In genomic region chr14:103385153-103385993, GRCh38 we compare ENCODE assay signal across 1 cellular context.
TF ChIP-seq lines count a peak whose summit lies in the region.

Gene MARK3, plus strand, starts transcription at chr14:103385415. Its CDS starts 615 bp downstream, at chr14:103386030.

TF ChIP-seq in HepG2, 621 proteins besides CTCF, POLR2A, EP300 and RAD21 (continued from another document and continues in another):
- TF ChIP-seq NCOA5 (CRISPR knock-in tag; IDR thresholded peaks at IDR 0.05) (no peak), SMC3 (IDR thresholded peaks at IDR 0.05; ENCODE audit: low read length) (no peak), ZNF891 (CRISPR knock-in tag; IDR thresholded peaks at IDR 0.05) (peak; percentile 23; the same call in 1 of the 2 replicates), REXO4 (CRISPR knock-in tag; IDR thresholded peaks at IDR 0.05; ENCODE audit: borderline replicate concordance) (no peak), ZBTB1 (CRISPR knock-in tag; IDR thresholded peaks at IDR 0.05; ENCODE audit: borderline replicate concordance) (no peak), ZBTB38 (CRISPR knock-in tag; IDR thresholded peaks at IDR 0.05) (0 out of 2 replicates have a peak, but pooled peaks have one; percentile 60), CREM (IDR thresholded peaks at IDR 0.05) (peak; percentile 86), CREM (CRISPR knock-in tag; IDR thresholded peaks at IDR 0.05) (peak; percentile 23; the same call in 1 of the 2 replicates), SMAD9 (CRISPR knock-in tag; IDR thresholded peaks at IDR 0.05) (no peak), PRPF4 (IDR thresholded peaks at IDR 0.05; ENCODE audit: low read depth, low read length, poor library complexity, severe bottlenecking) (no peak), AKNA (CRISPR knock-in tag; IDR thresholded peaks at IDR 0.05; ENCODE audit: borderline replicate concordance) (no peak), ZNF496 (CRISPR knock-in tag; IDR thresholded peaks at IDR 0.05; ENCODE audit: insufficient replicate concordance) (no peak), KDM3A (CRISPR knock-in tag; IDR thresholded peaks at IDR 0.05; ENCODE audit: low read depth) (no peak), ZNF160 (CRISPR knock-in tag; IDR thresholded peaks at IDR 0.05) (peak; percentile 32; the same call in 1 of the 2 replicates), BRD4 (CRISPR knock-in tag; IDR thresholded peaks at IDR 0.05) (peak; percentile 64; the same call in 1 of the 2 replicates), BCL6 (CRISPR knock-in tag; IDR thresholded peaks at IDR 0.05) (0 out of 2 replicates have a peak, but pooled peaks have one; percentile 10), JDP2 (CRISPR knock-in tag; IDR thresholded peaks at IDR 0.05; ENCODE audit: borderline replicate concordance) (no peak), TEF (CRISPR knock-in tag; IDR thresholded peaks at IDR 0.05) (no peak), ZNF564 (CRISPR knock-in tag; IDR thresholded peaks at IDR 0.05) (no peak), ZNF251 (CRISPR knock-in tag; IDR thresholded peaks at IDR 0.05) (no peak), KLF15 (CRISPR knock-in tag; IDR thresholded peaks at IDR 0.05; ENCODE audit: borderline replicate concordance) (no peak; the same call in 1 of the 2 replicates), ZNF782 (CRISPR knock-in tag; IDR thresholded peaks at IDR 0.05; ENCODE audit: borderline replicate concordance) (no peak; the same call in 1 of the 2 replicates), MAX (IDR thresholded peaks at IDR 0.05) (peak; percentile 51), HMGXB3 (CRISPR knock-in tag; IDR thresholded peaks at IDR 0.05; ENCODE audit: borderline replicate concordance) (peak; percentile 75; the same call in 1 of the 2 replicates), GATAD1 (CRISPR knock-in tag; IDR thresholded peaks at IDR 0.05) (peak; percentile 84), ATF5 (CRISPR knock-in tag; IDR thresholded peaks at IDR 0.05; ENCODE audit: low read depth) (no peak), ZNF83 (CRISPR knock-in tag; IDR thresholded peaks at IDR 0.05; ENCODE audit: borderline replicate concordance) (0 out of 2 replicates have a peak, but pooled peaks have one; percentile 63), BCLAF1 (IDR thresholded peaks at IDR 0.05) (no peak), ZEB1 (IDR thresholded peaks at IDR 0.05; ENCODE audit: insufficient replicate concordance, low read depth) (no peak), ZNF605 (CRISPR knock-in tag; IDR thresholded peaks at IDR 0.05) (peak; percentile 66; the same call in 1 of the 2 replicates), ZFX (CRISPR knock-in tag; IDR thresholded peaks at IDR 0.05; ENCODE audit: low read depth) (peak; percentile 77), SALL1 (CRISPR knock-in tag; IDR thresholded peaks at IDR 0.05) (peak; percentile 64), GATA4 (IDR thresholded peaks at IDR 0.05; ENCODE audit: borderline replicate concordance, low read depth) (peak; percentile 40; the same call in 1 of the 2 replicates), TEAD3 (CRISPR knock-in tag; optimal IDR thresholded peaks at IDR 0.05; ENCODE audit: borderline replicate concordance) (no peak), ZNF629 (CRISPR knock-in tag; conservative IDR thresholded peaks at IDR 0.05) (no peak), KLF16 (CRISPR knock-in tag; IDR thresholded peaks at IDR 0.05) (0 out of 4 replicates have a peak, but pooled peaks of 1 of the 2 experiments have one; percentile 27), ZNF672 (CRISPR knock-in tag; IDR thresholded peaks at IDR 0.05) (no peak), ZFP91 (CRISPR knock-in tag; IDR thresholded peaks at IDR 0.05; ENCODE audit: borderline replicate concordance) (peak; percentile 31; the same call in 1 of the 2 replicates), ZFYVE20 (CRISPR knock-in tag; IDR thresholded peaks at IDR 0.05; ENCODE audit: borderline replicate concordance, low read depth) (no peak), SP5 (CRISPR knock-in tag; IDR thresholded peaks at IDR 0.05; ENCODE audit: borderline replicate concordance, low read depth) (no peak), MEF2D (CRISPR knock-in tag; IDR thresholded peaks at IDR 0.05) (0 out of 2 replicates have a peak, but pooled peaks have one; percentile 10), ZNF44 (CRISPR knock-in tag; IDR thresholded peaks at IDR 0.05) (no peak), MLX (CRISPR knock-in tag; IDR thresholded peaks at IDR 0.05) (no peak), ZFP90 (CRISPR knock-in tag; IDR thresholded peaks at IDR 0.05; ENCODE audit: borderline replicate concordance) (no peak), HNRNPUL1 (IDR thresholded peaks at IDR 0.05; ENCODE audit: low read depth, low read length) (no peak), XBP1 (CRISPR knock-in tag; IDR thresholded peaks at IDR 0.05) (no peak), ZNF776 (CRISPR knock-in tag; IDR thresholded peaks at IDR 0.05) (no peak), MYNN (CRISPR knock-in tag; IDR thresholded peaks at IDR 0.05; ENCODE audit: low read depth) (no peak), KAT2B (IDR thresholded peaks at IDR 0.05; ENCODE audit: borderline replicate concordance, low read depth, low read length) (no peak), ERF (CRISPR knock-in tag; IDR thresholded peaks at IDR 0.05) (no peak; the same call in 1 of the 2 replicates), ZNF839 (CRISPR knock-in tag; IDR thresholded peaks at IDR 0.05; ENCODE audit: borderline replicate concordance) (no peak), RAD51 (IDR thresholded peaks at IDR 0.05; ENCODE audit: borderline replicate concordance) (no peak), ZNF615 (CRISPR knock-in tag; IDR thresholded peaks at IDR 0.05; ENCODE audit: borderline replicate concordance) (no peak), IRF2 (CRISPR knock-in tag; IDR thresholded peaks at IDR 0.05) (peak; percentile 26; the same call in 1 of the 2 replicates), ZFP36L2 (CRISPR knock-in tag; IDR thresholded peaks at IDR 0.05) (no peak)
